Comparison of ENCODE assay signal across 9 cellular contexts in the genomic region with DNA sequence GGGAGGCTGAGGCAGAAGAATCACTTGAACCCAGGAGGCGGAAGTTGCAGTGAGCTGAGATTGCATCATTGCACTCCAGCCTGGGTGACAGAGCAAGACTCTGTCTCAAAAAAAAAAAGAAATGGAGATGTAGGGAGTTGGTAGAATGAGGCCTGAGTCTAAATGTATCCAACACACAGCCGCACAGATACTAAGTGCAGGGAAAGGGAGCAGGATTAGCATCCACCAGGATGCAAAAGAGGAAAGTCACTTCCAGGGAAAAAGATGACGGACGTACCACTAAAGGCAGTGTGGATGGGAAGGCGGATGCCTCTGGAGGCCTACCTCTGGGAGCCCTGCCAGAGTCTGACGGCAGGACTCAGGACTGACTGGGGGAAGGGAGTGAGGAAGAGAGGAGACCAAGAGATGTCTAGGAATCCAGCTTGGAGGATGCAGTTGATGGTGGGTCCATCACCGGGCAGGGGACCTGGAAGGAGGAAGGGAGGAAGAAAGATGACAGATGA. TPM values are rescaled to one million over a fixed set of nuclear protein-coding genes. Genes with fewer than 3 reads are reported as not detected.
DNase-seq lines count a peak whose midpoint lies in the region; ATAC-seq and TF ChIP-seq lines count a peak whose summit lies in the region.
"Had no signal": no experiment of that assay in that cellular context is flagged by ENCODE, and none has a peak within 500 bp of the region (broad histone marks: within the 10 kb centered on the region; RNA-seq: fewer than 3 reads in every experiment).

No MANE protein-coding gene starts in this region.

- H3K9ac ChIP-seq in neural progenitor cell: no peak overlapping the region

- H3K27ac ChIP-seq in neural progenitor cell: no peak overlapping the region
- H3K27ac ChIP-seq: ascending aorta, hepatocyte had no signal

- no peaks in the 10 kb centered on the region for H3K79me2 ChIP-seq in neural progenitor cell (ENCODE audit: low read depth)
- H3K79me2 ChIP-seq: hepatocyte had no signal

- DNase-seq in G401 (ENCODE audit: low spot score) (peak; percentile 28), fibroblast of pulmonary artery (ENCODE audit: low read depth) (peak; percentile 72), neural progenitor cell (ENCODE audit: low spot score) (no peak)
- DNase-seq: activated CD4-positive, alpha-beta T cell treated with anti-CD3 and anti-CD28 coated beads for 4 hours; Calu3; Karpas-422 had no signal

- no peak overlapping the region for H3K4me3 Mint-ChIP-seq in neural progenitor cell

- no peak for ATAC-seq in GM18861 (IDR thresholded peaks at IDR 0.05; ENCODE audit: unreplicated experiment)

- in situ Hi-C loops in G401 (cut with HindIII; ENCODE audit: low sequenced_read_pairs): no loop called here

- H3K9me3 ChIP-seq in neural progenitor cell (ENCODE audit: low read depth): no peaks in the 10 kb centered on the region
- H3K9me3 ChIP-seq: ascending aorta had no signal

- H3K4me2 ChIP-seq in neural progenitor cell: no peak overlapping the region
- H3K4me2 ChIP-seq: hepatocyte had no signal

- no peak overlapping the region for H2AFZ ChIP-seq in neural progenitor cell (replicated peaks)
- H2AFZ ChIP-seq: hepatocyte had no signal

- no peaks in the 10 kb centered on the region for H3K27me3 ChIP-seq in neural progenitor cell
- H3K27me3 ChIP-seq: ascending aorta, hepatocyte had no signal

- H3K9me3 Mint-ChIP-seq in neural progenitor cell: no peaks in the 10 kb centered on the region

- no peak overlapping the region for H3K27ac Mint-ChIP-seq in neural progenitor cell

- no peaks in the 10 kb centered on the region for H4K20me1 ChIP-seq in neural progenitor cell (ENCODE audit: low read depth)

- no peaks in the 10 kb centered on the region for H3K4me1 Mint-ChIP-seq in neural progenitor cell

- peaks cover 10% of the 10 kb centered on the region for H3K27me3 Mint-ChIP-seq in neural progenitor cell (ENCODE audit: insufficient read depth, low read depth)

- H3F3A ChIP-seq in neural progenitor cell (ENCODE audit: low read depth): no peaks in the 10 kb centered on the region

- TF ChIP-seq CTCF in fibroblast of pulmonary artery (IDR thresholded peaks at IDR 0.05; ENCODE audit: low read length, missing control alignments): no peak
- TF ChIP-seq CTCF in neural progenitor cell (IDR thresholded peaks at IDR 0.05): no peak

- H3K36me3 ChIP-seq in neural progenitor cell: no peaks in the 10 kb centered on the region

- H3K4me1 ChIP-seq in neural progenitor cell: no peaks in the 10 kb centered on the region
- H3K4me1 ChIP-seq: ascending aorta had no signal

- H3K4me3 ChIP-seq in fibroblast of pulmonary artery (replicated peaks; ENCODE audit: low read depth, low read length): no peak overlapping the region
- H3K4me3 ChIP-seq in neural progenitor cell: no peak overlapping the region
- H3K4me3 ChIP-seq: ascending aorta, hepatocyte had no signal

- H3K36me3 Mint-ChIP-seq in neural progenitor cell: peaks cover 3% of the 10 kb centered on the region

RNA-seq across cellular contexts. Expression of a gene that starts 6.8 kb away (rescaled TPM):
- total RNA-seq in G401 (2014; rRNA removed; shearing (Covaris generic)): 15.9 and 23.5 TPM in 2 replicates
- 3.5 and 13.2 TPM in 2 replicates for total RNA-seq in neural progenitor cell (ENCODE audit: low replicate concordance)

RNA-seq across cellular contexts. Expression of a gene that starts 16.3 kb away (rescaled TPM):
- total RNA-seq in G401 (2014; rRNA removed; shearing (Covaris generic)): not detected in 2 replicates
- 0.09 TPM in 1 of 2 replicates, not detected in the other for total RNA-seq in neural progenitor cell (ENCODE audit: low replicate concordance)
- total RNA-seq: Calu3 had no signal

RNA-seq across cellular contexts. Expression of a gene that starts 21.2 kb away (rescaled TPM):
- total RNA-seq in G401 (2014; rRNA removed; shearing (Covaris generic)): 2.0 and 6.8 TPM in 2 replicates
- 0.99 and 4.6 TPM in 2 replicates for total RNA-seq in neural progenitor cell (ENCODE audit: low replicate concordance)

RNA-seq across cellular contexts. Expression of a gene that starts 21.8 kb away (rescaled TPM):
- total RNA-seq in G401 (2014; rRNA removed; shearing (Covaris generic)): 0.78 TPM in 1 of 2 replicates, not detected in the other
- total RNA-seq in neural progenitor cell (ENCODE audit: low replicate concordance): 1.0 TPM in 1 of 2 replicates, not detected in the other

RNA-seq across cellular contexts. Expression of a gene that starts 23.8 kb away (rescaled TPM):
- total RNA-seq in G401 (2014; rRNA removed; shearing (Covaris generic)): 0.27 and 0.31 TPM in 2 replicates
- total RNA-seq in neural progenitor cell (ENCODE audit: low replicate concordance): 0.60 and 2.2 TPM in 2 replicates
